Comparison of ENCODE assay signal across 15 cellular contexts in genomic region chr13:51624207-51624606, GRCh38.
"Had no signal": no experiment of that assay in that cellular context is flagged by ENCODE, and none has a peak within 500 bp of the region (broad histone marks: within the 10 kb centered on the region; RNA-seq: fewer than 3 reads in every experiment).

No MANE protein-coding gene starts in this region.

- DNase-seq: activated CD4-positive, alpha-beta T cell treated with anti-CD3 and anti-CD28 coated beads, Interleukin-2, amount 10 ng/mL, durations not matched to agents 24 days and 14 days; activated effector memory CD4-positive, alpha-beta T cell treated with Interleukin-2 at 50 U/mL for 16 hours; activated T-cell treated with anti-CD3 and anti-CD28 coated beads, Interleukin-2, amount 50 U/mL, for 1 hour; anterior cingulate cortex; esophagus squamous epithelium; foreskin fibroblast; glutamatergic neuron; left cardiac atrium; lower lobe of right lung; stimulated activated CD4-positive, alpha-beta T cell treated with anti-CD3 and anti-CD28 coated beads, Interleukin-4, amount 100 ng/mL, for 4 hours; T-helper 1 cell; trophoblast cell had no signal

- H3K4me3 ChIP-seq: breast epithelium, esophagus squamous epithelium, lower lobe of right lung, skin epidermis had no signal

- H3K27ac Mint-ChIP-seq: activated CD4-positive, alpha-beta T cell treated with anti-CD3 and anti-CD28 coated beads, Interleukin-2, amount 10 ng/mL, durations not matched to agents 24 days and 14 days; activated naive CD8-positive, alpha-beta T cell had no signal

- H3K36me3 ChIP-seq: breast epithelium, esophagus squamous epithelium, lower lobe of right lung had no signal

- ATAC-seq: lower lobe of right lung had no signal

- H3K9me3 ChIP-seq: breast epithelium, esophagus squamous epithelium, lower lobe of right lung had no signal

- H3K27me3 Mint-ChIP-seq: activated CD4-positive, alpha-beta T cell treated with anti-CD3 and anti-CD28 coated beads, Interleukin-2, amount 10 ng/mL, durations not matched to agents 24 days and 14 days; activated naive CD8-positive, alpha-beta T cell had no signal

- H3K9me3 Mint-ChIP-seq: activated CD4-positive, alpha-beta T cell treated with anti-CD3 and anti-CD28 coated beads, Interleukin-2, amount 10 ng/mL, durations not matched to agents 24 days and 14 days had no signal

- H3K4me3 Mint-ChIP-seq: activated CD4-positive, alpha-beta T cell treated with anti-CD3 and anti-CD28 coated beads, Interleukin-2, amount 10 ng/mL, durations not matched to agents 24 days and 14 days; activated naive CD8-positive, alpha-beta T cell had no signal

- H3K27me3 ChIP-seq: breast epithelium, esophagus squamous epithelium had no signal

- H3K36me3 Mint-ChIP-seq: activated naive CD8-positive, alpha-beta T cell had no signal
